In the genomic region with DNA sequence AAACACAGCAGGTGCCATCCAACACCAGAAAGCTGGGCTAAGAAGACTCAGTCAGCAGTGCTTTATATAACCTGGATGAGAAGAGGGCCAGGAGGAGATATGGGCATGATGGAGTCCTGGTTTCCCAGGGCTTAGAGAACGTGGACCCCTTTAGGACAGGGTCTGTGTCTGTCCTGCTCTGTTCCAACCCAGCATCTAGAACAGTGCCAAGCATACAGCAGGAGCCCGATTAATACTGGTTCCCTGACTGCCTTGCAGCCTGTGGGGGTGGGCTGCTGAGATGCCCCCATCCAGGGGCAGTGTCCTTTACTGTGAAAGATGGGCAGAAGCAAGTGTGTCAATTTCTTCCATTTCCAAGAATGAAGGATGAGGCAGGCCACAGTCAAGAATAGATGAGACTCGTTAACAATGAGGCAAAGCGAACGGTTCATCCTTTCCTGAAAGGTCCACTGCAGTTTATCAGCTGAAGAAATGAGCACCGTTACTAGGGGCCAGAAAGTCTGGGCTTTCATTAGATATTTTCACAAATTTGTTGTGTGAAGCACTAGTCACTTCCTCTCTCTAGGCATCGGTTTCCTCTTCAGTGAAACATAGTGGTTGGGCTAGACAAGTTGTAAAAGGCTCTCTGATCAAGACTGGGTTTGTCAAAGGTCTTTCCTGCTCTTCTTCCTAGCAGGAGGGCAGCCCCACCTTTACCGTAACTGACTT, we compare ENCODE assay signal across 1 cellular context.
TF ChIP-seq lines count a peak whose summit lies in the region.

No MANE protein-coding gene starts in this region.

TF ChIP-seq in SK-N-SH treated with all-trans-retinoic acid at 6 μM for 48 hours, 23 proteins besides CTCF, POLR2A, EP300 and RAD21 (continued from another document):
- TF ChIP-seq POU6F1 (CRISPR knock-in tag; IDR thresholded peaks at IDR 0.05; ENCODE audit: borderline replicate concordance, low read depth) (no peak), OSR1 (CRISPR knock-in tag; IDR thresholded peaks at IDR 0.05) (no peak), ISL1 (CRISPR knock-in tag; IDR thresholded peaks at IDR 0.05) (no peak), PPARA (CRISPR knock-in tag; IDR thresholded peaks at IDR 0.05; ENCODE audit: borderline replicate concordance) (no peak), RARB (CRISPR knock-in tag; IDR thresholded peaks at IDR 0.05) (no peak)
